Comparison of ENCODE assay signal across 19 cellular contexts in genomic region chr12:67370979-67371378, GRCh38.
DNase-seq lines count a peak whose midpoint lies in the region; ATAC-seq and TF ChIP-seq lines count a peak whose summit lies in the region.
"Had no signal": no experiment of that assay in that cellular context is flagged by ENCODE, and none has a peak within 500 bp of the region (broad histone marks: within the 10 kb centered on the region; RNA-seq: fewer than 3 reads in every experiment).

No MANE protein-coding gene starts in this region.

- TF ChIP-seq CTCF in fibroblast of mammary gland (conservative IDR thresholded peaks at IDR 0.05; ENCODE audit: control insufficient read depth, insufficient read depth, low read depth, low read length) (no peak), osteoblast (IDR thresholded peaks at IDR 0.05; ENCODE audit: extremely low read depth, low read depth, low read length) (no peak)

- peaks cover 3% of the 10 kb centered on the region for H3K4me1 Mint-ChIP-seq in activated T-cell treated with anti-CD3 and anti-CD28 coated beads, Interleukin-2, amount 50 U/mL, for 24 hours (ENCODE audit: low read depth)
- H3K4me1 Mint-ChIP-seq: B cell had no signal

- DNase-seq in EH (ENCODE audit: low read depth) (peak; percentile 70), LHCN-M2 (ENCODE audit: low read depth) (peak; percentile 51), fibroblast of mammary gland (ENCODE audit: low read depth) (peak; percentile 17), osteoblast (ENCODE audit: insufficient read length, low spot score, missing footprints) (peak; percentile 51)
- no peak for DNase-seq in activated naive CD4-positive, alpha-beta T cell treated with Interleukin-2 at 50 U/mL for 16 hours
- DNase-seq in activated T-cell treated with anti-CD3 and anti-CD28 coated beads, Interleukin-2, amount 50 U/mL, for 24 hours = no peak
- DNase-seq: Caco-2; CD4-positive, CD25-positive, alpha-beta regulatory T cell; HFFc6; NCI-H1417 treated with DMSO at 0.1 percent for 48 hours; NCI-H1930; NCI-H2171; NCI-H774; SJCRH30 had no signal

- ATAC-seq in HG03135 (IDR thresholded peaks at IDR 0.05; ENCODE audit: unreplicated experiment) (no peak), HG02759 (IDR thresholded peaks at IDR 0.05; ENCODE audit: unreplicated experiment) (no peak)

- no peak overlapping the region for H2AFZ ChIP-seq in osteoblast (ENCODE audit: low read length)

- H3K4me3 Mint-ChIP-seq in activated T-cell treated with anti-CD3 and anti-CD28 coated beads, Interleukin-2, amount 50 U/mL, for 24 hours = no peak overlapping the region
- H3K4me3 Mint-ChIP-seq: B cell; CD4-positive, CD25-positive, alpha-beta regulatory T cell; HFFc6; IgD-negative memory B cell had no signal

- H3K4me1 ChIP-seq in osteoblast (ENCODE audit: insufficient read depth, low read length) = peaks cover 37% of the 10 kb centered on the region
- H3K4me1 ChIP-seq: Caco-2 had no signal

- H3K36me3 ChIP-seq in osteoblast (ENCODE audit: insufficient read depth, low read length) = no peaks in the 10 kb centered on the region
- H3K36me3 ChIP-seq: SJCRH30 had no signal

- no peaks in the 10 kb centered on the region for H3K36me3 Mint-ChIP-seq in activated T-cell treated with anti-CD3 and anti-CD28 coated beads, Interleukin-2, amount 50 U/mL, for 24 hours (ENCODE audit: low read depth)
- H3K36me3 Mint-ChIP-seq: CD4-positive, CD25-positive, alpha-beta regulatory T cell had no signal

- no peaks in the 10 kb centered on the region for H3K27me3 ChIP-seq in osteoblast (ENCODE audit: insufficient read depth, low read length)
- H3K27me3 ChIP-seq: SJCRH30 had no signal

- no peaks in the 10 kb centered on the region for H3K27me3 Mint-ChIP-seq in activated T-cell treated with anti-CD3 and anti-CD28 coated beads, Interleukin-2, amount 50 U/mL, for 24 hours
- H3K27me3 Mint-ChIP-seq: B cell, IgD-negative memory B cell had no signal

- H3K9me3 Mint-ChIP-seq in activated T-cell treated with anti-CD3 and anti-CD28 coated beads, Interleukin-2, amount 50 U/mL, for 24 hours = peaks cover 6% of the 10 kb centered on the region
- H3K9me3 Mint-ChIP-seq: HFFc6 had no signal

- no peaks in the 10 kb centered on the region for H4K20me1 ChIP-seq in osteoblast (ENCODE audit: insufficient read depth, low read length)

- H3K27ac Mint-ChIP-seq in activated T-cell treated with anti-CD3 and anti-CD28 coated beads, Interleukin-2, amount 50 U/mL, for 24 hours = no peak overlapping the region
- H3K27ac Mint-ChIP-seq: B cell; CD4-positive, CD25-positive, alpha-beta regulatory T cell; HFFc6; IgD-negative memory B cell had no signal

- H3K27ac ChIP-seq in osteoblast (ENCODE audit: low read depth, low read length) = peak overlapping the region; percentile 54
- H3K27ac ChIP-seq: RWPE1, SJCRH30 had no signal

- no peaks in the 10 kb centered on the region for H3K9me3 ChIP-seq in osteoblast (ENCODE audit: low read depth, low read length)
- H3K9me3 ChIP-seq: Caco-2, SJCRH30 had no signal

- H3K79me2 ChIP-seq in osteoblast (ENCODE audit: insufficient read depth, low read length) = no peaks in the 10 kb centered on the region

- H3K4me2 ChIP-seq in osteoblast (ENCODE audit: insufficient read depth, low read length) = no peak overlapping the region

- H3K4me3 ChIP-seq in fibroblast of mammary gland (ENCODE audit: control insufficient read depth, low read depth, low read length) = no peak overlapping the region
- H3K4me3 ChIP-seq in osteoblast (ENCODE audit: insufficient read depth, low read length) = no peak overlapping the region
- H3K4me3 ChIP-seq: SJCRH30 had no signal

Comparison
In these comparisons a context has a peak if more than half of its experiments do, and no peak if none do; other contexts are left out.
1. DNase-seq: peak in EH (single experiment), LHCN-M2 (single experiment), fibroblast of mammary gland (single experiment) and osteoblast (single experiment); none in activated naive CD4-positive, alpha-beta T cell treated with Interleukin-2 at 50 U/mL for 16 hours (single experiment) and activated T-cell treated with anti-CD3 and anti-CD28 coated beads, Interleukin-2, amount 50 U/mL, for 24 hours (single experiment).